Comparison of ENCODE assay signal across 20 cellular contexts in genomic region chr12:23810327-23810902, GRCh38.
DNase-seq lines count a peak whose midpoint lies in the region; ATAC-seq and TF ChIP-seq lines count a peak whose summit lies in the region.
"Had no signal": no experiment of that assay in that cellular context is flagged by ENCODE, and none has a peak within 500 bp of the region (broad histone marks: within the 10 kb centered on the region; RNA-seq: fewer than 3 reads in every experiment).

No MANE protein-coding gene starts in this region.

- no peaks in the 10 kb centered on the region for H3K27me3 ChIP-seq in brain microvascular endothelial cell (replicated peaks)
- no peaks in the 10 kb centered on the region for H3K27me3 ChIP-seq in CD8-positive, alpha-beta T cell (ENCODE audit: insufficient read depth, low read length)
- H3K27me3 ChIP-seq: gastroesophageal sphincter, transverse colon had no signal

- no peaks in the 10 kb centered on the region for H3K4me1 ChIP-seq in CD8-positive, alpha-beta T cell (ENCODE audit: insufficient read depth, low read length)
- H3K4me1 ChIP-seq: gastroesophageal sphincter, transverse colon had no signal

- no peak overlapping the region for H3K4me3 ChIP-seq in brain microvascular endothelial cell (ENCODE audit: low read depth, low read length)
- no peak overlapping the region for H3K4me3 ChIP-seq in CD8-positive, alpha-beta T cell (ENCODE audit: low read depth, low read length)
- H3K4me3 ChIP-seq: dorsolateral prefrontal cortex, gastroesophageal sphincter, transverse colon had no signal

- POLR2A ChIA-PET in CD8-positive, alpha-beta T cell (lab: Charles Lee): no interaction called here

- H3K4me1 Mint-ChIP-seq in glutamatergic neuron (ENCODE audit: low read depth, unreplicated experiment): peaks cover 42% of the 10 kb centered on the region
- H3K4me1 Mint-ChIP-seq in activated T-cell treated with anti-CD3 and anti-CD28 coated beads, Interleukin-2, amount 50 U/mL, for 72 hours (ENCODE audit: low read depth): no peaks in the 10 kb centered on the region
- H3K4me1 Mint-ChIP-seq in CD8-positive, alpha-beta T cell (ENCODE audit: low read depth): no peaks in the 10 kb centered on the region

- CTCF ChIA-PET in CD8-positive, alpha-beta T cell (lab: Charles Lee): no interaction called here

- TF ChIP-seq CTCF in glutamatergic neuron (IDR thresholded peaks at IDR 0.05; ENCODE audit: partially characterized antibody, unreplicated experiment) (no peak), brain microvascular endothelial cell (IDR thresholded peaks at IDR 0.05; ENCODE audit: low read depth, low read length, missing control alignments) (no peak)
- no peak for TF ChIP-seq CTCF in CD8-positive, alpha-beta T cell (IDR thresholded peaks at IDR 0.05)

- no peak overlapping the region for H3K27ac ChIP-seq in brain microvascular endothelial cell
- no peak overlapping the region for H3K27ac ChIP-seq in CD8-positive, alpha-beta T cell (ENCODE audit: low read depth, low read length)
- H3K27ac ChIP-seq: dorsolateral prefrontal cortex, gastroesophageal sphincter, transverse colon had no signal

- peak overlapping the region; percentile 83 for H3K27ac Mint-ChIP-seq in glutamatergic neuron (ENCODE audit: unreplicated experiment)
- no peak overlapping the region for H3K27ac Mint-ChIP-seq in activated T-cell treated with anti-CD3 and anti-CD28 coated beads, Interleukin-2, amount 50 U/mL, for 72 hours
- H3K27ac Mint-ChIP-seq in CD8-positive, alpha-beta T cell: no peak overlapping the region
- H3K27ac Mint-ChIP-seq: natural killer cell treated with Interleukin-12 subunit alpha and Interleukin-12 subunit beta and Interleukin-15 and Interleukin-18, amount 100 ng/mL, for 72 hours; stimulated activated naive CD8-positive, alpha-beta T cell treated with anti-CD3 and anti-CD28 coated beads, Interleukin-15, Interleukin-2, amounts not matched to agents 100 ng/mL and 50 ng/mL, for 24 hours had no signal

- H3K9me3 Mint-ChIP-seq in glutamatergic neuron (ENCODE audit: unreplicated experiment): peaks cover 4% of the 10 kb centered on the region
- H3K9me3 Mint-ChIP-seq in activated T-cell treated with anti-CD3 and anti-CD28 coated beads, Interleukin-2, amount 50 U/mL, for 72 hours: no peaks in the 10 kb centered on the region
- H3K9me3 Mint-ChIP-seq in CD8-positive, alpha-beta T cell: no peaks in the 10 kb centered on the region
- H3K9me3 Mint-ChIP-seq: natural killer cell treated with Interleukin-12 subunit alpha and Interleukin-12 subunit beta and Interleukin-15 and Interleukin-18, amount 100 ng/mL, for 72 hours; stimulated activated naive CD8-positive, alpha-beta T cell treated with anti-CD3 and anti-CD28 coated beads, Interleukin-15, Interleukin-2, amounts not matched to agents 100 ng/mL and 50 ng/mL, for 24 hours had no signal

- H3K36me3 Mint-ChIP-seq in glutamatergic neuron (ENCODE audit: unreplicated experiment): no peaks in the 10 kb centered on the region
- H3K36me3 Mint-ChIP-seq in activated T-cell treated with anti-CD3 and anti-CD28 coated beads, Interleukin-2, amount 50 U/mL, for 72 hours (ENCODE audit: insufficient read depth in 2 of 2): no peaks in the 10 kb centered on the region
- no peaks in the 10 kb centered on the region for H3K36me3 Mint-ChIP-seq in CD8-positive, alpha-beta T cell
- H3K36me3 Mint-ChIP-seq: natural killer cell treated with Interleukin-12 subunit alpha and Interleukin-12 subunit beta and Interleukin-15 and Interleukin-18, amount 100 ng/mL, for 72 hours had no signal

- H3K4me3 Mint-ChIP-seq in glutamatergic neuron (ENCODE audit: unreplicated experiment): peak overlapping the region; percentile 7
- no peak overlapping the region for H3K4me3 Mint-ChIP-seq in activated T-cell treated with anti-CD3 and anti-CD28 coated beads, Interleukin-2, amount 50 U/mL, for 72 hours
- H3K4me3 Mint-ChIP-seq in CD8-positive, alpha-beta T cell: no peak overlapping the region
- H3K4me3 Mint-ChIP-seq: natural killer cell treated with Interleukin-12 subunit alpha and Interleukin-12 subunit beta and Interleukin-15 and Interleukin-18, amount 100 ng/mL, for 72 hours; stimulated activated naive CD8-positive, alpha-beta T cell treated with anti-CD3 and anti-CD28 coated beads, Interleukin-15, Interleukin-2, amounts not matched to agents 100 ng/mL and 50 ng/mL, for 24 hours had no signal

- no peaks in the 10 kb centered on the region for H3K36me3 ChIP-seq in brain microvascular endothelial cell (replicated peaks)
- H3K36me3 ChIP-seq in CD8-positive, alpha-beta T cell (ENCODE audit: insufficient read depth, low read length): no peaks in the 10 kb centered on the region
- H3K36me3 ChIP-seq: gastroesophageal sphincter, transverse colon had no signal

- in situ Hi-C loops in brain microvascular endothelial cell (cut with HindIII; ENCODE audit: low pct_ligation_motif_present, low sequenced_read_pairs): no loop called here

- H3K27me3 Mint-ChIP-seq in glutamatergic neuron (ENCODE audit: unreplicated experiment): no peaks in the 10 kb centered on the region
- no peaks in the 10 kb centered on the region for H3K27me3 Mint-ChIP-seq in activated T-cell treated with anti-CD3 and anti-CD28 coated beads, Interleukin-2, amount 50 U/mL, for 72 hours (ENCODE audit: low read depth)
- no peaks in the 10 kb centered on the region for H3K27me3 Mint-ChIP-seq in CD8-positive, alpha-beta T cell (ENCODE audit: low read depth)
- H3K27me3 Mint-ChIP-seq: natural killer cell treated with Interleukin-12 subunit alpha and Interleukin-12 subunit beta and Interleukin-15 and Interleukin-18, amount 100 ng/mL, for 72 hours; stimulated activated naive CD8-positive, alpha-beta T cell treated with anti-CD3 and anti-CD28 coated beads, Interleukin-15, Interleukin-2, amounts not matched to agents 100 ng/mL and 50 ng/mL, for 24 hours had no signal

- ATAC-seq in activated T-cell treated with anti-CD3 and anti-CD28 coated beads, Interleukin-2, amount 50 U/mL, for 72 hours (replicated peaks in 1 of 2): no peak
- no peak for ATAC-seq in CD8-positive, alpha-beta T cell
- ATAC-seq: gastroesophageal sphincter; natural killer cell treated with Interleukin-12 subunit alpha and Interleukin-12 subunit beta and Interleukin-15 and Interleukin-18, amount 100 ng/mL, for 72 hours had no signal

- no peaks in the 10 kb centered on the region for H3K9me3 ChIP-seq in CD8-positive, alpha-beta T cell (ENCODE audit: low read length)
- H3K9me3 ChIP-seq: gastroesophageal sphincter, transverse colon had no signal

- DNase-seq in NCI-H1092 (lab: John Stamatoyannopoulos, UW) (peak; percentile 30), NCI-H1930 (lab: John Stamatoyannopoulos, UW) (peak; percentile 86 to 92), NCI-H82 treated with DMSO at 0.1 percent for 48 hours (lab: John Stamatoyannopoulos, UW; ENCODE audit: unreplicated experiment) (peak; percentile 55), glutamatergic neuron (no peak), brain microvascular endothelial cell (no peak)
- DNase-seq in activated T-cell treated with anti-CD3 and anti-CD28 coated beads, Interleukin-2, amount 50 U/mL, for 72 hours: no peak
- DNase-seq in CD8-positive, alpha-beta T cell: no peak
- DNase-seq: activated CD4-positive, alpha-beta T cell treated with anti-CD3 and anti-CD28 coated beads, Interleukin-2, amount 50 U/mL, for 4 hours; activated naive CD4-positive, alpha-beta T cell treated with Interleukin-2 at 50 U/mL for 16 hours; activated T-cell treated with anti-CD3 and anti-CD28 coated beads for 4 hours; amygdala; caudate nucleus; dorsolateral prefrontal cortex; NCI-H187 treated with DMSO at 0.1 percent for 48 hours; RPMI8226; stimulated activated CD4-positive, alpha-beta T cell treated with anti-CD3 and anti-CD28 coated beads, Interleukin-2, amount 100 ng/mL, for 24 hours; transverse colon had no signal

- intact Hi-C loops in CD8-positive, alpha-beta T cell (cut with DNase I, micrococcal nuclease): no loop called here

Comparison
In these comparisons a context has a peak if more than half of its experiments do, and no peak if none do; other contexts are left out.
1. DNase-seq: peak in NCI-H1092 (single experiment), NCI-H1930 (2 of 2) and NCI-H82 treated with DMSO at 0.1 percent for 48 hours (single experiment); none in glutamatergic neuron (single experiment), activated T-cell treated with anti-CD3 and anti-CD28 coated beads, Interleukin-2, amount 50 U/mL, for 72 hours (0 of 2), brain microvascular endothelial cell (single experiment) and CD8-positive, alpha-beta T cell (0 of 7).